Comparison of ENCODE assay signal across 9 cellular contexts in the genomic region with DNA sequence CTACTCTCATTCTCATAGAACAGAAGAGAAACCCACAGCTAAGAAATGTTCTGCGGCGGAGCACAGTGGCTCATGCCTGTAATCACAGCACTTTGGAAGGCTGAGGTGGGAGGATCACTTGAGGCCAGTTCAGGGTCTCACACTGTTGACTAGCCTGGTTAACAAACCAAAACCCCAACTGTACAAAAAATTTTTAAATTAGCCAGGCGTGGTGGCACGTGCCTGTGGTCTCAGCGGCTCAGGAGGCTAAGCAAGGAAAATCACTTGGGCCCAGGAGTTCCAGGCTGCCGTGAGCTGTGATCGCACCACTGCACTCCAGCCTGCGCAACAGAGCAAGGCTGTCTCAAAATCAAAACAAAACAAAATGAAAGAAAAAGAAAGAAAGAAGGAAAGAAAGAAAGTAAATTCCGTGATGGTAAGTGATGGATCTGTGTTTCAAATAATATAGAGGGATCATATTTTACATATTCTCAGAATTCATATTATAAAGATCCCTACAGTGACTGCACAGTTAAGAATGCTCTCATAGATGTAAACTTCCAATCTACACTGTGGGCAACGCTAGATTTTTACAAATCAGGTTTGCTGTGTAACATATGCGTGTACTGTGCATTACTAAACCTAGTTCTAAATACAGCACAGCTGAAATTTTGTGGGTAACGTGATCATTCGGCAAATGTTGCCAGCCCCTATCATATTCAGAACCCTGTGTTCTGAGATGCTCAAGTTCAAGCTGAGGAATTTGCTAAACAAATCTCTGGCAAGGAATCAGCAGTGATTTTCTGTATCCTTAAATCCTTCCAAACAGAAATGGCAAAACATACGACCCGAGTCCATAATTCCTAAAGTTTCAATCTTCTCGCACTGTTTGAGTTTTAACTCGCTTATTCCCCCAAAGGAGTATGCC. TPM values are rescaled to one million over a fixed set of nuclear protein-coding genes. Genes with fewer than 3 reads are reported as not detected.
DNase-seq lines count a peak whose midpoint lies in the region; ATAC-seq lines count a peak whose summit lies in the region.
"Had no signal": no experiment of that assay in that cellular context is flagged by ENCODE, and none has a peak within 500 bp of the region (broad histone marks: within the 10 kb centered on the region; RNA-seq: fewer than 3 reads in every experiment).

No MANE protein-coding gene starts in this region.

- DNase-seq in naive thymus-derived CD8-positive, alpha-beta T cell = peak in 1 of 10 donors; percentile 17
- DNase-seq in NCI-H128 (lab: John Stamatoyannopoulos, UW; ENCODE audit: unreplicated experiment) = no peak
- DNase-seq in stimulated activated CD4-positive, alpha-beta T cell treated with anti-CD3 and anti-CD28 coated beads, Interleukin-4, amount 100 ng/mL, for 1 hour = no peak
- no peak for DNase-seq in DMS79 (lab: John Stamatoyannopoulos, UW)

- H3K4me3 Mint-ChIP-seq in naive thymus-derived CD8-positive, alpha-beta T cell = peak overlapping the region; percentile 87 to 95 (median 92)

- peaks cover 0 to 12% (median 0%) of the 10 kb centered on the region in 3 donors for H3K36me3 Mint-ChIP-seq in naive thymus-derived CD8-positive, alpha-beta T cell

- peak; percentile 37 for ATAC-seq in GM18502 (IDR thresholded peaks at IDR 0.05; ENCODE audit: poor library complexity, unreplicated experiment)
- ATAC-seq in HG03460 (IDR thresholded peaks at IDR 0.05; ENCODE audit: unreplicated experiment) = peak; percentile 25
- ATAC-seq in naive thymus-derived CD8-positive, alpha-beta T cell = no peak
- ATAC-seq in HG03135 (IDR thresholded peaks at IDR 0.05; ENCODE audit: unreplicated experiment) = no peak

- no peaks in the 10 kb centered on the region for H3K9me3 Mint-ChIP-seq in naive thymus-derived CD8-positive, alpha-beta T cell

- H3K27ac ChIP-seq in cingulate gyrus (ENCODE audit: low read depth, low read length) = peak overlapping the region; percentile 32
- H3K27ac ChIP-seq: SK-N-MC had no signal

- H3K27ac Mint-ChIP-seq in naive thymus-derived CD8-positive, alpha-beta T cell = peak overlapping the region; percentile 89 to 99 (median 94)

- peaks cover 0 to 8% (median 2%) of the 10 kb centered on the region in 5 donors for H3K27me3 Mint-ChIP-seq in naive thymus-derived CD8-positive, alpha-beta T cell

- POLR2A ChIA-PET in naive thymus-derived CD8-positive, alpha-beta T cell (lab: Charles Lee) = interaction anchor here (1.0 kb wide), 1 partner anchor 8 kb away, joined by 3 read pairs; no protein-coding TSS in a partner anchor

- peaks cover 24 to 62% (median 45%) of the 10 kb centered on the region in 4 donors for H3K4me1 Mint-ChIP-seq in naive thymus-derived CD8-positive, alpha-beta T cell

RNA-seq across cellular contexts. Expression of a gene that starts 1.2 kb away (rescaled TPM):
- 10 to 100 TPM; 23.3 to 23.7 TPM for total RNA-seq in naive thymus-derived CD8-positive, alpha-beta T cell
- under 1 TPM; 0.24 to 0.33 (median 0.26) TPM for polyA plus RNA-seq in naive thymus-derived CD8-positive, alpha-beta T cell

Comparison
In these comparisons a context has a peak if more than half of its experiments do, and no peak if none do; other contexts are left out.
1. ATAC-seq: peak in GM18502 (single experiment) and HG03460 (single experiment); none in naive thymus-derived CD8-positive, alpha-beta T cell (0 of 2) and HG03135 (single experiment).